In the genomic region with DNA sequence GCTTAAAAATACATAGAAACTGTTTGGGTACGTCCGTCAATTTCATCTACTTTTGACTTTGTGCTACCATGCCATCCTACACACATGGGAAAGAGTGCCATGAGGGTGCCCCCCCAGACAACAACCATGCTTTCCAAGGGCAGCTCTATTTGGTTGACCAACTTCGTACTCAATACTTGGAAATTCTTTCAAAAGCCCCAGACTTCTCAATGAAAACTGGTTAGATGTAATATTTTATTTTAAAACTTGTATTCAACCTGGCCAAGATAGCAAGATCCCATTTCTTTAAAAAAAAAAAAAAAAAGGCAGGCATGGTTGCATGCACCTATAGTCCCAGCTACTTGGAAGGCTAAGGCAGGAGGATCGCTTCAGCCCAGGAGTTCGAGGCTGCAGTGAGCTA, we compare ENCODE assay signal across 33 cellular contexts.
"Had no signal": no experiment of that assay in that cellular context is flagged by ENCODE, and none has a peak within 500 bp of the region (broad histone marks: within the 10 kb centered on the region; RNA-seq: fewer than 3 reads in every experiment).

No MANE protein-coding gene starts in this region.

- H3K9me3 ChIP-seq: adrenal gland, body of pancreas, breast epithelium had no signal

- ATAC-seq: activated CD8-positive, alpha-beta T cell treated with anti-CD3 and anti-CD28 coated beads for 36 hours; activated naive CD4-positive, alpha-beta T cell treated with anti-CD3 and anti-CD28 coated beads, Interleukin-2, amount 50 U/mL, for 72 hours; activated T-cell treated with anti-CD3 and anti-CD28 coated beads, Interleukin-2, amount 50 U/mL, for 4 hours; activated T-cell treated with anti-CD3 and anti-CD28 coated beads, Interleukin-2, amount 50 U/mL, for 72 hours; activated T-helper 17 cell treated with anti-CD3 and anti-CD28 coated beads, Interleukin-2, amount 50 U/mL, for 72 hours; body of pancreas had no signal

- H3K4me1 ChIP-seq: breast epithelium had no signal

- H3K27ac ChIP-seq: adrenal gland, body of pancreas, brain microvascular endothelial cell, breast epithelium, VCaP had no signal

- H3K36me3 ChIP-seq: adrenal gland, brain microvascular endothelial cell, breast epithelium had no signal

- FAIRE-seq: astrocyte, TTC549 had no signal

- DNase-seq: activated B cell treated with CpG ODN at 0.5 μM for 24 hours; activated CD4-positive, alpha-beta memory T cell treated with anti-CD3 and anti-CD28 coated beads for 36 hours; activated CD4-positive, alpha-beta T cell treated with anti-CD3 and anti-CD28 coated beads for 4 hours; activated CD4-positive, alpha-beta T cell treated with anti-CD3 and anti-CD28 coated beads, Interleukin-2, amount 10 ng/mL, durations not matched to agents 24 days and 14 days; activated CD4-positive, alpha-beta T cell treated with anti-CD3 and anti-CD28 coated beads, Interleukin-2, amount 50 U/mL, for 1 hour; activated CD4-positive, alpha-beta T cell treated with anti-CD3 and anti-CD28 coated beads, Interleukin-2, amount 50 U/mL, for 4 hours; activated CD4-positive, CD25-positive, alpha-beta regulatory T cell treated with anti-CD3 and anti-CD28 coated beads, Interleukin-2, amount 50 U/mL, for 72 hours; activated CD8-positive, alpha-beta memory T cell treated with anti-CD3 and anti-CD28 coated beads, Interleukin-2, amount 50 U/mL, for 4 hours; activated CD8-positive, alpha-beta T cell treated with anti-CD3 and anti-CD28 coated beads for 36 hours; activated effector memory CD4-positive, alpha-beta T cell treated with anti-CD3 and anti-CD28 coated beads, Interleukin-2, amount 50 U/mL, for 16 hours; activated gamma-delta T cell treated with Interleukin-2 at 50 U/mL for 16 hours; activated naive CD4-positive, alpha-beta T cell; activated naive CD4-positive, alpha-beta T cell treated with anti-CD3 and anti-CD28 coated beads for 36 hours; activated naive CD4-positive, alpha-beta T cell treated with anti-CD3 and anti-CD28 coated beads, Interleukin-2, amount 50 U/mL, for 16 hours; activated naive CD8-positive, alpha-beta T cell treated with anti-CD3 and anti-CD28 coated beads for 36 hours; activated T-cell treated with anti-CD3 and anti-CD28 coated beads for 4 hours; activated T-cell treated with anti-CD3 and anti-CD28 coated beads, Interleukin-2, amount 50 U/mL, for 1 hour; activated T-cell treated with anti-CD3 and anti-CD28 coated beads, Interleukin-2, amount 50 U/mL, for 4 hours; activated T-cell treated with anti-CD3 and anti-CD28 coated beads, Interleukin-2, amount 50 U/mL, for 72 hours; adrenal gland; amniotic stem cell; aorta; body of pancreas; brain microvascular endothelial cell; central memory CD4-positive, alpha-beta T cell; T-helper 2 cell; T-helper 9 cell had no signal

- H3K4me3 ChIP-seq: adrenal gland, body of pancreas, breast epithelium had no signal

- H3K27me3 ChIP-seq: adrenal gland, body of pancreas, brain microvascular endothelial cell, breast epithelium had no signal
